In genomic region chr11:95989780-95990179, GRCh38 we compare ENCODE assay signal across 15 cellular contexts.
DNase-seq lines count a peak whose midpoint lies in the region; ATAC-seq and TF ChIP-seq lines count a peak whose summit lies in the region.
"Had no signal": no experiment of that assay in that cellular context is flagged by ENCODE, and none has a peak within 500 bp of the region (broad histone marks: within the 10 kb centered on the region; RNA-seq: fewer than 3 reads in every experiment).

No MANE protein-coding gene starts in this region.

- H3K27ac Mint-ChIP-seq in brain = peak overlapping the region in 3 of 5 experiments; percentile 63 to 72 (median 70)
- no peak overlapping the region for H3K27ac Mint-ChIP-seq in T-helper 17 cell
- H3K27ac Mint-ChIP-seq: HFFc6 had no signal

- H3K4me1 Mint-ChIP-seq in brain (peaks cover 30% of the 10 kb centered on the region), T-helper 17 cell (peaks cover 6% of the 10 kb centered on the region)

- TF ChIP-seq EP300 in stomach (IDR thresholded peaks at IDR 0.05) = no peak
- no peak for TF ChIP-seq EP300 in suprapubic skin (IDR thresholded peaks at IDR 0.05)

- H3K27me3 ChIP-seq in left lung (no peaks in the 10 kb centered on the region), stomach (no peaks in the 10 kb centered on the region), suprapubic skin (no peaks in the 10 kb centered on the region)
- H3K27me3 ChIP-seq: BE2C had no signal

- 61 to 78% (median 64%) methylated on average over 1 of the region's 1 CpG for WGBS in stomach, 5 donors
- WGBS in suprapubic skin = 87% methylated on average over 1 of the region's 1 CpG

- H3K4me3 ChIP-seq in left lung (no peak overlapping the region), stomach (no peak overlapping the region), suprapubic skin (no peak overlapping the region)
- H3K4me3 ChIP-seq: A549, HAP-1 had no signal

- no peak for TF ChIP-seq POLR2A in stomach (IDR thresholded peaks at IDR 0.05)
- no peak for TF ChIP-seq POLR2A in suprapubic skin (IDR thresholded peaks at IDR 0.05)

- H3K4me1 ChIP-seq in left lung = peaks cover 12 to 14% of the 10 kb centered on the region in 2 donors
- peaks cover 5 to 16% (median 10%) of the 10 kb centered on the region in 4 donors for H3K4me1 ChIP-seq in stomach
- no peaks in the 10 kb centered on the region for H3K4me1 ChIP-seq in suprapubic skin
- H3K4me1 ChIP-seq: BE2C had no signal

- DNase-seq in left lung (no peak), stomach (no peak), T-helper 17 cell (no peak), NCI-H2196 (lab: John Stamatoyannopoulos, UW; ENCODE audit: unreplicated experiment) (no peak), suprapubic skin (ENCODE audit: low spot score in 2 of 2) (no peak)
- DNase-seq: BE2C; Caco-2; CD8-positive, alpha-beta T cell; DMS53; GF-D8; HFFc6 had no signal

- peaks cover 5% of the 10 kb centered on the region for H3K36me3 Mint-ChIP-seq in brain
- H3K36me3 Mint-ChIP-seq in T-helper 17 cell (ENCODE audit: low read depth) = peaks cover 8% of the 10 kb centered on the region

- H3K36me3 ChIP-seq in left lung = peaks cover 0 to 4% of the 10 kb centered on the region in 2 donors
- peaks cover 3 to 18% (median 4%) of the 10 kb centered on the region in 4 donors for H3K36me3 ChIP-seq in stomach
- H3K36me3 ChIP-seq in suprapubic skin = peaks cover 11% of the 10 kb centered on the region
- H3K36me3 ChIP-seq: BE2C, HAP-1 had no signal

- peak; percentile 18 for ATAC-seq in left lung
- no peak for ATAC-seq in T-helper 17 cell
- ATAC-seq: A549; CD8-positive, alpha-beta T cell had no signal

- no peak for TF ChIP-seq CTCF in brain (conservative IDR thresholded peaks at IDR 0.05)
- no peak for TF ChIP-seq CTCF in left lung (IDR thresholded peaks at IDR 0.05)
- no peak for TF ChIP-seq CTCF in stomach (IDR thresholded peaks at IDR 0.05)
- no peak for TF ChIP-seq CTCF in suprapubic skin (IDR thresholded peaks at IDR 0.05)

- H3K27ac ChIP-seq in left lung = peak overlapping the region in 1 of 2 donors; percentile 46
- H3K27ac ChIP-seq in stomach = peak overlapping the region in 3 of 5 donors; percentile 45 to 65 (median 59)
- no peak overlapping the region for H3K27ac ChIP-seq in suprapubic skin
- H3K27ac ChIP-seq: C4-2B had no signal

- H3K4me3 Mint-ChIP-seq in brain (no peak overlapping the region), T-helper 17 cell (no peak overlapping the region)
- H3K4me3 Mint-ChIP-seq: CD8-positive, alpha-beta T cell; HFFc6 had no signal

- H3K9me3 Mint-ChIP-seq in brain = no peaks in the 10 kb centered on the region
- H3K9me3 Mint-ChIP-seq: CD8-positive, alpha-beta T cell; HFFc6 had no signal

- peaks cover 3% of the 10 kb centered on the region for H3K27me3 Mint-ChIP-seq in brain
- no peaks in the 10 kb centered on the region for H3K27me3 Mint-ChIP-seq in T-helper 17 cell

- intact Hi-C loops in left lung (cut with DNase I) (no loop called here), stomach (cut with DNase I; ENCODE audit: low total_unique reads) (no loop called here)

- H3K9me3 ChIP-seq in left lung (no peaks in the 10 kb centered on the region), stomach (no peaks in the 10 kb centered on the region), T-helper 17 cell (ENCODE audit: control insufficient read depth, low read length, poor library complexity, severe bottlenecking) (no peaks in the 10 kb centered on the region), suprapubic skin (no peaks in the 10 kb centered on the region)
- H3K9me3 ChIP-seq: A549, BE2C, Caco-2, HAP-1 had no signal
